ENCODE assay signal across 8 cellular contexts in genomic region chr6:53679446-53679933, GRCh38. TPM values are rescaled to one million over a fixed set of nuclear protein-coding genes. Genes with fewer than 3 reads are reported as not detected.
DNase-seq lines count a peak whose midpoint lies in the region; ATAC-seq and TF ChIP-seq lines count a peak whose summit lies in the region.

No MANE protein-coding gene starts in this region.

- H3K9me3 Mint-ChIP-seq in brain: no peaks in the 10 kb centered on the region
- no peaks in the 10 kb centered on the region for H3K9me3 Mint-ChIP-seq in activated T-helper 2 cell treated with anti-CD3 and anti-CD28 coated beads, Interferon-gamma antibody, Interleukin-2, Interleukin-4, amounts not matched to agents 10 μg/mL and 5 μg/mL and 100 μg/mL, durations not matched to agents 14 hours and 24 hours and 36 hours

- no peak for TF ChIP-seq EP300 in Ishikawa (IDR thresholded peaks at IDR 0.05; ENCODE audit: borderline replicate concordance)

- DNase-seq in SKM-1 treated with dmso at 0.1 percent for 144 hours (lab: John Stamatoyannopoulos, UW; ENCODE audit: unreplicated experiment) (peak; percentile 66), SKM-1 (lab: John Stamatoyannopoulos, UW; ENCODE audit: unreplicated experiment) (no peak), left colon (no peak), NCI-H1048 (lab: John Stamatoyannopoulos, UW) (no peak)
- DNase-seq in activated T-helper 2 cell treated with anti-CD3 and anti-CD28 coated beads, Interferon-gamma antibody, Interleukin-2, Interleukin-4, amounts not matched to agents 10 μg/mL and 5 μg/mL and 100 μg/mL, durations not matched to agents 14 hours and 24 hours and 36 hours (ENCODE audit: low spot score): no peak
- DNase-seq in stimulated activated CD4-positive, alpha-beta T cell treated with anti-CD3 and anti-CD28 coated beads, Interleukin-1b, Interleukin-23, amount 100 ng/mL, for 48 hours: no peak

- peak; percentile 59 for TF ChIP-seq RAD21 in Ishikawa (IDR thresholded peaks at IDR 0.05; ENCODE audit: low read depth)

- no peaks in the 10 kb centered on the region for H3K4me1 Mint-ChIP-seq in brain
- peaks cover 1% of the 10 kb centered on the region for H3K4me1 Mint-ChIP-seq in activated T-helper 2 cell treated with anti-CD3 and anti-CD28 coated beads, Interferon-gamma antibody, Interleukin-2, Interleukin-4, amounts not matched to agents 10 μg/mL and 5 μg/mL and 100 μg/mL, durations not matched to agents 14 hours and 24 hours and 36 hours (ENCODE audit: low read depth)

- intact Hi-C loops in left colon (cut with DNase I, micrococcal nuclease): no loop called here
- intact Hi-C loops in activated T-helper 2 cell treated with anti-CD3 and anti-CD28 coated beads, Interferon-gamma antibody, Interleukin-2, Interleukin-4, amounts not matched to agents 10 μg/mL and 5 μg/mL and 100 μg/mL, durations not matched to agents 14 hours and 24 hours and 36 hours (cut with micrococcal nuclease): no loop called here

- ATAC-seq in left colon: peak; percentile 56

- TF ChIP-seq CTCF in brain (conservative IDR thresholded peaks at IDR 0.05): peak; percentile 11 to 37

- no peaks in the 10 kb centered on the region for H3K27me3 Mint-ChIP-seq in brain
- peaks cover 7% of the 10 kb centered on the region for H3K27me3 Mint-ChIP-seq in activated T-helper 2 cell treated with anti-CD3 and anti-CD28 coated beads, Interferon-gamma antibody, Interleukin-2, Interleukin-4, amounts not matched to agents 10 μg/mL and 5 μg/mL and 100 μg/mL, durations not matched to agents 14 hours and 24 hours and 36 hours (ENCODE audit: low read depth)

- no peaks in the 10 kb centered on the region for H3K36me3 Mint-ChIP-seq in brain
- no peaks in the 10 kb centered on the region for H3K36me3 Mint-ChIP-seq in activated T-helper 2 cell treated with anti-CD3 and anti-CD28 coated beads, Interferon-gamma antibody, Interleukin-2, Interleukin-4, amounts not matched to agents 10 μg/mL and 5 μg/mL and 100 μg/mL, durations not matched to agents 14 hours and 24 hours and 36 hours (ENCODE audit: low read depth)

- no peak overlapping the region for H3K27ac Mint-ChIP-seq in brain
- H3K27ac Mint-ChIP-seq in activated T-helper 2 cell treated with anti-CD3 and anti-CD28 coated beads, Interferon-gamma antibody, Interleukin-2, Interleukin-4, amounts not matched to agents 10 μg/mL and 5 μg/mL and 100 μg/mL, durations not matched to agents 14 hours and 24 hours and 36 hours: no peak overlapping the region

- H3K4me3 Mint-ChIP-seq in brain: no peak overlapping the region
- H3K4me3 Mint-ChIP-seq in activated T-helper 2 cell treated with anti-CD3 and anti-CD28 coated beads, Interferon-gamma antibody, Interleukin-2, Interleukin-4, amounts not matched to agents 10 μg/mL and 5 μg/mL and 100 μg/mL, durations not matched to agents 14 hours and 24 hours and 36 hours (ENCODE audit: low read depth): no peak overlapping the region

TF ChIP-seq in Ishikawa, 13 proteins besides CTCF, POLR2A, EP300 and RAD21:
- TF ChIP-seq USF1 (IDR thresholded peaks at IDR 0.05) (peak; percentile 51; the same call in 1 of the 2 replicates), YY1 (IDR thresholded peaks at IDR 0.05; ENCODE audit: low read depth) (no peak), CEBPB (IDR thresholded peaks at IDR 0.05) (no peak)
TF ChIP-seq in Ishikawa: peak in this region for 1.

RNA-seq across cellular contexts. Expression of gene KLHL31, which starts 13.9 kb away (rescaled TPM):
- polyA plus RNA-seq in brain (ENCODE audit: insufficient read depth, low read depth, low replicate concordance): 0.08 TPM
- under 1 TPM; 0.21 to 0.39 TPM for total RNA-seq in left colon
- 0.14 and 0.18 TPM in 2 replicates for total RNA-seq in activated T-helper 2 cell treated with anti-CD3 and anti-CD28 coated beads, Interferon-gamma antibody, Interleukin-2, Interleukin-4, amounts not matched to agents 10 μg/mL and 5 μg/mL and 100 μg/mL, durations not matched to agents 14 hours and 24 hours and 36 hours
